ENCODE assay signal across 1 cellular context in genomic region chr1:35120458-35121133, GRCh38.
TF ChIP-seq lines count a peak whose summit lies in the region.

No MANE protein-coding gene starts in this region.

TF ChIP-seq in HepG2, 621 proteins besides CTCF, POLR2A, EP300 and RAD21 (continued from another document and continues in another):
- TF ChIP-seq, protein P1, sequence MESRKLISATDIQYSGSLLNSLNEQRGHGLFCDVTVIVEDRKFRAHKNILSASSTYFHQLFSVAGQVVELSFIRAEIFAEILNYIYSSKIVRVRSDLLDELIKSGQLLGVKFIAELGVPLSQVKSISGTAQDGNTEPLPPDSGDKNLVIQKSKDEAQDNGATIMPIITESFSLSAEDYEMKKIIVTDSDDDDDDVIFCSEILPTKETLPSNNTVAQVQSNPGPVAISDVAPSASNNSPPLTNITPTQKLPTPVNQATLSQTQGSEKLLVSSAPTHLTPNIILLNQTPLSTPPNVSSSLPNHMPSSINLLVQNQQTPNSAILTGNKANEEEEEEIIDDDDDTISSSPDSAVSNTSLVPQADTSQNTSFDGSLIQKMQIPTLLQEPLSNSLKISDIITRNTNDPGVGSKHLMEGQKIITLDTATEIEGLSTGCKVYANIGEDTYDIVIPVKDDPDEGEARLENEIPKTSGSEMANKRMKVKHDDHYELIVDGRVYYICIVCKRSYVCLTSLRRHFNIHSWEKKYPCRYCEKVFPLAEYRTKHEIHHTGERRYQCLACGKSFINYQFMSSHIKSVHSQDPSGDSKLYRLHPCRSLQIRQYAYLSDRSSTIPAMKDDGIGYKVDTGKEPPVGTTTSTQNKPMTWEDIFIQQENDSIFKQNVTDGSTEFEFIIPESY (CRISPR knock-in tag; IDR thresholded peaks at IDR 0.05) = no peak
- TF ChIP-seq ZNF800 (CRISPR knock-in tag; IDR thresholded peaks at IDR 0.05) (peak; percentile 38; the same call in 1 of the 2 replicates), ZNF101 (CRISPR knock-in tag; IDR thresholded peaks at IDR 0.05; ENCODE audit: borderline replicate concordance, low read depth) (no peak), TGIF2 (CRISPR knock-in tag; IDR thresholded peaks at IDR 0.05) (no peak), ATF1 (CRISPR knock-in tag; IDR thresholded peaks at IDR 0.05) (no peak), ZNF253 (CRISPR knock-in tag; IDR thresholded peaks at IDR 0.05; ENCODE audit: borderline replicate concordance) (no peak), ZBTB1 (CRISPR knock-in tag; IDR thresholded peaks at IDR 0.05; ENCODE audit: borderline replicate concordance) (no peak), CEBPG (CRISPR knock-in tag; IDR thresholded peaks at IDR 0.05) (no peak), POGZ (CRISPR knock-in tag; IDR thresholded peaks at IDR 0.05) (no peak), ZNF562 (CRISPR knock-in tag; IDR thresholded peaks at IDR 0.05; ENCODE audit: borderline replicate concordance) (no peak), ZNF136 (CRISPR knock-in tag; IDR thresholded peaks at IDR 0.05; ENCODE audit: low read depth) (no peak), GATAD2A (CRISPR knock-in tag; IDR thresholded peaks at IDR 0.05) (no peak), ZNF770 (CRISPR knock-in tag; IDR thresholded peaks at IDR 0.05) (peak; percentile 32; the same call in 1 of the 2 replicates), ZBTB21 (CRISPR knock-in tag; IDR thresholded peaks at IDR 0.05) (no peak), NAIF1 (CRISPR knock-in tag; IDR thresholded peaks at IDR 0.05; ENCODE audit: borderline replicate concordance) (no peak), ZNF3 (CRISPR knock-in tag; IDR thresholded peaks at IDR 0.05) (no peak), ZNF275 (CRISPR knock-in tag; IDR thresholded peaks at IDR 0.05; ENCODE audit: borderline replicate concordance) (no peak), MED13 (CRISPR knock-in tag; IDR thresholded peaks at IDR 0.05) (no peak), ZNF687 (CRISPR knock-in tag; IDR thresholded peaks at IDR 0.05) (peak; percentile 86), ZNF264 (CRISPR knock-in tag; IDR thresholded peaks at IDR 0.05) (no peak), FOXC1 (CRISPR knock-in tag; IDR thresholded peaks at IDR 0.05; ENCODE audit: borderline replicate concordance) (no peak), HMGXB4 (CRISPR knock-in tag; IDR thresholded peaks at IDR 0.05; ENCODE audit: borderline replicate concordance in 1 of 2, low read depth in 1 of 2) (peak; percentile 39 to 59; a peak in 1 of 4 replicates), GLI4 (CRISPR knock-in tag; IDR thresholded peaks at IDR 0.05; ENCODE audit: borderline replicate concordance) (no peak), ZNF724P (CRISPR knock-in tag; IDR thresholded peaks at IDR 0.05; ENCODE audit: borderline replicate concordance) (no peak), PLRG1 (conservative IDR thresholded peaks at IDR 0.05) (no peak), PHB2 (IDR thresholded peaks at IDR 0.05; ENCODE audit: partially characterized antibody) (no peak), HHEX (CRISPR knock-in tag; IDR thresholded peaks at IDR 0.05) (no peak), MAFK (conservative IDR thresholded peaks at IDR 0.05 in 1 of 2, IDR thresholded peaks at IDR 0.05 in 1 of 2; ENCODE audit: low read length in 2 of 2) (no peak), ELF1 (CRISPR knock-in tag; IDR thresholded peaks at IDR 0.05) (no peak), NPAS2 (CRISPR knock-in tag; IDR thresholded peaks at IDR 0.05; ENCODE audit: borderline replicate concordance) (no peak), SRY (CRISPR knock-in tag; IDR thresholded peaks at IDR 0.05) (no peak), JUNB (CRISPR knock-in tag; IDR thresholded peaks at IDR 0.05; ENCODE audit: borderline replicate concordance) (no peak), ZNF17 (CRISPR knock-in tag; IDR thresholded peaks at IDR 0.05) (no peak), SMAD3 (CRISPR knock-in tag; IDR thresholded peaks at IDR 0.05) (no peak), ZNF781 (CRISPR knock-in tag; IDR thresholded peaks at IDR 0.05; ENCODE audit: borderline replicate concordance, not compliant biosample characterization) (no peak), ETV6 (CRISPR knock-in tag; conservative IDR thresholded peaks at IDR 0.05) (no peak), ZNF652 (CRISPR knock-in tag; IDR thresholded peaks at IDR 0.05; ENCODE audit: borderline replicate concordance, low read depth) (no peak), DMAP1 (CRISPR knock-in tag; IDR thresholded peaks at IDR 0.05) (peak; percentile 37; the same call in 1 of the 2 replicates), EHMT2 (IDR thresholded peaks at IDR 0.05; ENCODE audit: borderline replicate concordance, low read depth, low read length) (no peak), SIN3B (IDR thresholded peaks at IDR 0.05; ENCODE audit: low read length) (no peak), ZNF557 (CRISPR knock-in tag; IDR thresholded peaks at IDR 0.05) (no peak)
- TF ChIP-seq, protein P2, sequence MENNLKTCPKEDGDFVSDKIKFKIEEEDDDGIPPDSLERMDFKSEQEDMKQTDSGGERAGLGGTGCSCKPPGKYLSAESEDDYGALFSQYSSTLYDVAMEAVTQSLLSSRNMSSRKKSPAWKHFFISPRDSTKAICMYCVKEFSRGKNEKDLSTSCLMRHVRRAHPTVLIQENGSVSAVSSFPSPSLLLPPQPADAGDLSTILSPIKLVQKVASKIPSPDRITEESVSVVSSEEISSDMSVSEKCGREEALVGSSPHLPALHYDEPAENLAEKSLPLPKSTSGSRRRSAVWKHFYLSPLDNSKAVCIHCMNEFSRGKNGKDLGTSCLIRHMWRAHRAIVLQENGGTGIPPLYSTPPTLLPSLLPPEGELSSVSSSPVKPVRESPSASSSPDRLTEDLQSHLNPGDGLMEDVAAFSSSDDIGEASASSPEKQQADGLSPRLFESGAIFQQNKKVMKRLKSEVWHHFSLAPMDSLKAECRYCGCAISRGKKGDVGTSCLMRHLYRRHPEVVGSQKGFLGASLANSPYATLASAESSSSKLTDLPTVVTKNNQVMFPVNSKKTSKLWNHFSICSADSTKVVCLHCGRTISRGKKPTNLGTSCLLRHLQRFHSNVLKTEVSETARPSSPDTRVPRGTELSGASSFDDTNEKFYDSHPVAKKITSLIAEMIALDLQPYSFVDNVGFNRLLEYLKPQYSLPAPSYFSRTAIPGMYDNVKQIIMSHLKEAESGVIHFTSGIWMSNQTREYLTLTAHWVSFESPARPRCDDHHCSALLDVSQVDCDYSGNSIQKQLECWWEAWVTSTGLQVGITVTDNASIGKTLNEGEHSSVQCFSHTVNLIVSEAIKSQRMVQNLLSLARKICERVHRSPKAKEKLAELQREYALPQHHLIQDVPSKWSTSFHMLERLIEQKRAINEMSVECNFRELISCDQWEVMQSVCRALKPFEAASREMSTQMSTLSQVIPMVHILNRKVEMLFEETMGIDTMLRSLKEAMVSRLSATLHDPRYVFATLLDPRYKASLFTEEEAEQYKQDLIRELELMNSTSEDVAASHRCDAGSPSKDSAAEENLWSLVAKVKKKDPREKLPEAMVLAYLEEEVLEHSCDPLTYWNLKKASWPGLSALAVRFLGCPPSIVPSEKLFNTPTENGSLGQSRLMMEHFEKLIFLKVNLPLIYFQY (CRISPR knock-in tag; IDR thresholded peaks at IDR 0.05; ENCODE audit: borderline replicate concordance) = no peak
- TF ChIP-seq, protein P3, sequence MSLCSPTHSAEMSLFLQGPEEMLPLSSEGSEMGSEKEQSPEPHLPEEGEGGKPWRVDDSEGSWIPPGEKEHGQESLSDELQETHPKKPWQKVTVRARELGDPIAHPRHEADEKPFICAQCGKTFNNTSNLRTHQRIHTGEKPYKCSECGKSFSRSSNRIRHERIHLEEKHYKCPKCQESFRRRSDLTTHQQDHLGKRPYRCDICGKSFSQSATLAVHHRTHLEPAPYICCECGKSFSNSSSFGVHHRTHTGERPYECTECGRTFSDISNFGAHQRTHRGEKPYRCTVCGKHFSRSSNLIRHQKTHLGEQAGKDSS (CRISPR knock-in tag; IDR thresholded peaks at IDR 0.05; ENCODE audit: borderline replicate concordance, low read depth) = 0 out of 2 replicates have a peak, but pooled peaks have one; percentile 45
- TF ChIP-seq, protein P4, sequence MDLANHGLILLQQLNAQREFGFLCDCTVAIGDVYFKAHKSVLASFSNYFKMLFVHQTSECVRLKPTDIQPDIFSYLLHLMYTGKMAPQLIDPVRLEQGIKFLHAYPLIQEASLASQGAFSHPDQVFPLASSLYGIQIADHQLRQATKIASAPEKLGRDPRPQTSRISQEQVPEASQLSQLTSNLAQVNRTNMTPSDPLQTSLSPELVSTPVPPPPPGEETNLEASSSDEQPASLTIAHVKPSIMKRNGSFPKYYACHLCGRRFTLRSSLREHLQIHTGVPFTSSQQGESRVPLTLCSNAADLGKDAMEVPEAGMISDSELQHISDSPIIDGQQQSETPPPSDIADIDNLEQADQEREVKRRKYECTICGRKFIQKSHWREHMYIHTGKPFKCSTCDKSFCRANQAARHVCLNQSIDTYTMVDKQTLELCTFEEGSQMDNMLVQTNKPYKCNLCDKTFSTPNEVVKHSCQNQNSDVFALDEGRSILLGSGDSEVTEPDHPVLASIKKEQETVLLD (CRISPR knock-in tag; IDR thresholded peaks at IDR 0.05; ENCODE audit: low read depth) = no peak
